ENCODE assay signal across 1 cellular context in genomic region chr3:184174278-184174645, GRCh38.
TF ChIP-seq lines count a peak whose summit lies in the region.

No MANE protein-coding gene starts in this region.

TF ChIP-seq in SK-N-SH treated with all-trans-retinoic acid at 6 μM for 48 hours, 23 proteins besides CTCF, POLR2A, EP300 and RAD21 (continued from another document):
- TF ChIP-seq PATZ1 (CRISPR knock-in tag; IDR thresholded peaks at IDR 0.05; ENCODE audit: borderline replicate concordance) (no peak), GLIS3 (CRISPR knock-in tag; IDR thresholded peaks at IDR 0.05) (no peak), ESRRG (CRISPR knock-in tag; IDR thresholded peaks at IDR 0.05) (no peak), ZFP3 (CRISPR knock-in tag; IDR thresholded peaks at IDR 0.05) (no peak), TCF4 (CRISPR knock-in tag; IDR thresholded peaks at IDR 0.05; ENCODE audit: borderline replicate concordance) (no peak), PPARA (CRISPR knock-in tag; IDR thresholded peaks at IDR 0.05; ENCODE audit: borderline replicate concordance) (no peak), ZNF565 (CRISPR knock-in tag; conservative IDR thresholded peaks at IDR 0.05; ENCODE audit: low read depth) (no peak), ZFP30 (CRISPR knock-in tag; IDR thresholded peaks at IDR 0.05) (no peak), BACH2 (CRISPR knock-in tag; IDR thresholded peaks at IDR 0.05; ENCODE audit: borderline replicate concordance) (no peak), CSRNP3 (CRISPR knock-in tag; IDR thresholded peaks at IDR 0.05) (no peak), RARB (CRISPR knock-in tag; IDR thresholded peaks at IDR 0.05) (no peak), POU6F1 (CRISPR knock-in tag; IDR thresholded peaks at IDR 0.05; ENCODE audit: borderline replicate concordance, low read depth) (no peak), ZNF8 (CRISPR knock-in tag; IDR thresholded peaks at IDR 0.05) (no peak), TSHZ2 (CRISPR knock-in tag; IDR thresholded peaks at IDR 0.05) (no peak), CSDC2 (CRISPR knock-in tag; IDR thresholded peaks at IDR 0.05) (no peak)
